In genomic region chr6:83086751-83087150, GRCh38 we compare ENCODE assay signal across 9 cellular contexts.
DNase-seq lines count a peak whose midpoint lies in the region; ATAC-seq lines count a peak whose summit lies in the region.
"Had no signal": no experiment of that assay in that cellular context is flagged by ENCODE, and none has a peak within 500 bp of the region (broad histone marks: within the 10 kb centered on the region; RNA-seq: fewer than 3 reads in every experiment).

No MANE protein-coding gene starts in this region.

- no peak for DNase-seq in central memory CD8-positive, alpha-beta T cell (ENCODE audit: low spot score in 2 of 2)
- DNase-seq in LoVo (ENCODE audit: low spot score) (no peak), RPMI8226 (no peak), NCI-H1436 treated with DMSO at 0.1 percent for 48 hours (lab: John Stamatoyannopoulos, UW) (no peak)
- DNase-seq: DND-41; stimulated activated CD4-positive, alpha-beta T cell treated with anti-CD3 and anti-CD28 coated beads, Interleukin-2, amount 100 ng/mL, for 48 hours had no signal

- no peaks in the 10 kb centered on the region for H3K27me3 Mint-ChIP-seq in central memory CD8-positive, alpha-beta T cell

- ATAC-seq in GM18858 (IDR thresholded peaks at IDR 0.05; ENCODE audit: unreplicated experiment) (peak; percentile 99), GM19468 (IDR thresholded peaks at IDR 0.05; ENCODE audit: extremely low read depth, unreplicated experiment) (peak; percentile 88), HG03064 (IDR thresholded peaks at IDR 0.05; ENCODE audit: low read depth, unreplicated experiment) (peak; percentile 96)
- no peak for ATAC-seq in central memory CD8-positive, alpha-beta T cell (replicated peaks; ENCODE audit: extremely low read depth, poor library complexity, severe bottlenecking)

- peak overlapping the region; percentile 1 for H3K4me3 Mint-ChIP-seq in central memory CD8-positive, alpha-beta T cell

- peak overlapping the region; percentile 12 for H3K27ac Mint-ChIP-seq in central memory CD8-positive, alpha-beta T cell (ENCODE audit: low read depth)

- H3K4me1 Mint-ChIP-seq in central memory CD8-positive, alpha-beta T cell, result peaks cover 41% of the 10 kb centered on the region

- no peaks in the 10 kb centered on the region for H3K36me3 Mint-ChIP-seq in central memory CD8-positive, alpha-beta T cell (ENCODE audit: insufficient read depth)

- H3K9me3 Mint-ChIP-seq in central memory CD8-positive, alpha-beta T cell, result no peaks in the 10 kb centered on the region
